In the genomic region with DNA sequence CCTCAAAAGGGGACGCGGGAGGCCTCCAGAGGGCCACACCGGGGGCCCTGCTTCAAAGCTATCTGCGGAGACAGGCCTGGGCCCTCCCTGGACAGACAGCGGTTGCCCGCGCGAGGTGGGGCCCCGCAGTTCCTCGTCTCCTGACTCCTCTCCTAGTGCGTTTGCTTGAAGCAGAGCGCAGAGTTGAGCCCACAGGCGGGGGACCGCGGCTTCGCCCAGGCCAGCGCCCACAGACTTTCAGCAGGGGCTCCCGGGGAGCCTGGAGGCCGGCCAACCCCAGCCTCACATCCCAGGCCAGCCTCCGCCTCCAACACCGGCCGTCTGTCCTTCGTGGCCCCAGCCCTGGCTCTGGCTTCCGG, we compare ENCODE assay signal across 8 cellular contexts. TPM values are rescaled to one million over a fixed set of nuclear protein-coding genes. Genes with fewer than 3 reads are reported as not detected.
DNase-seq lines count a peak whose midpoint lies in the region; ATAC-seq and TF ChIP-seq lines count a peak whose summit lies in the region.

No MANE protein-coding gene starts in this region.

- ATAC-seq in HG02588 (IDR thresholded peaks at IDR 0.05; ENCODE audit: unreplicated experiment) (peak; percentile 9), body of pancreas (peak; percentile 22)

- no peaks in the 10 kb centered on the region for H3K9me3 ChIP-seq in body of pancreas
- no peaks in the 10 kb centered on the region for H3K9me3 ChIP-seq in mucosa of stomach (ENCODE audit: control insufficient read depth, low read length)
- no peaks in the 10 kb centered on the region for H3K9me3 ChIP-seq in Karpas-422 (ENCODE audit: low read length)

- no peaks in the 10 kb centered on the region for H3K79me2 ChIP-seq in Karpas-422 (ENCODE audit: low read length)

- intact Hi-C loops in body of pancreas (cut with DNase I): no loop called here

- WGBS in body of pancreas, 2 donors: 41 to 60% methylated on average over 7 to 24 of the region's 24 CpGs

- TF ChIP-seq CTCF in AG10803 (conservative IDR thresholded peaks at IDR 0.05; ENCODE audit: low read length) (no peak), body of pancreas (IDR thresholded peaks at IDR 0.05) (no peak)

- peak overlapping the region; percentile 54 for H3K4me3 ChIP-seq in AG10803 (ENCODE audit: low read length)
- no peak overlapping the region for H3K4me3 ChIP-seq in body of pancreas
- H3K4me3 ChIP-seq in mucosa of stomach (ENCODE audit: low read length): no peak overlapping the region
- no peak overlapping the region for H3K4me3 ChIP-seq in Karpas-422 (ENCODE audit: low read length)

- DNase-seq in AG10803 (ENCODE audit: low read depth): no peak
- no peak for DNase-seq in body of pancreas
- no peak for DNase-seq in ecto neural progenitor cell (ENCODE audit: low spot score)
- DNase-seq in dedifferentiated amniotic fluid mesenchymal stem cell (ENCODE audit: extremely low spot score): no peak
- no peak for DNase-seq in GM19240 (ENCODE audit: insufficient read length, low spot score)
- no peak for DNase-seq in Karpas-422

- no peaks in the 10 kb centered on the region for H3K9me2 ChIP-seq in Karpas-422 (replicated peaks; ENCODE audit: insufficient read depth, low read length)

- H2AFZ ChIP-seq in Karpas-422 (ENCODE audit: low read length): no peak overlapping the region

- H3K27me3 ChIP-seq in body of pancreas (no peaks in the 10 kb centered on the region), mucosa of stomach (ENCODE audit: control insufficient read depth, insufficient read depth, low read length) (peaks cover 32% of the 10 kb centered on the region), Karpas-422 (ENCODE audit: low read length) (no peaks in the 10 kb centered on the region)

- H3K27ac ChIP-seq in body of pancreas (no peak overlapping the region), Karpas-422 (ENCODE audit: low read length) (no peak overlapping the region)

- H3K36me3 ChIP-seq in body of pancreas (replicated peaks in 1 of 2; ENCODE audit: insufficient read depth in 1 of 2, low read depth in 2 of 2) (no peaks in the 10 kb centered on the region), mucosa of stomach (ENCODE audit: control insufficient read depth, insufficient read depth, low read length) (no peaks in the 10 kb centered on the region), Karpas-422 (ENCODE audit: insufficient read depth, low read length) (no peaks in the 10 kb centered on the region)

- peak overlapping the region; percentile 61 for H3K9ac ChIP-seq in mucosa of stomach (ENCODE audit: low read length)
- H3K9ac ChIP-seq in Karpas-422 (ENCODE audit: low read length): no peak overlapping the region

- no peaks in the 10 kb centered on the region for H4K20me1 ChIP-seq in Karpas-422 (ENCODE audit: insufficient read depth, low read depth, low read length)

- TF ChIP-seq POLR2A in body of pancreas (IDR thresholded peaks at IDR 0.05): no peak

- H3K4me1 ChIP-seq in body of pancreas (peaks cover 19% of the 10 kb centered on the region), mucosa of stomach (ENCODE audit: control insufficient read depth, insufficient read depth, low read length) (peaks cover 11% of the 10 kb centered on the region), Karpas-422 (ENCODE audit: low read length) (no peaks in the 10 kb centered on the region)

- no peak overlapping the region for H3K4me2 ChIP-seq in Karpas-422 (ENCODE audit: low read depth, low read length, poor library complexity, severe bottlenecking)

RNA-seq across cellular contexts. Expression of gene ADAMTS7, which starts 0.5 kb away (rescaled TPM):
- total RNA-seq in body of pancreas: 1 to 10 TPM in 1 of 2 donors, under 1 TPM in 1; 0.33 to 2.1 TPM
- total RNA-seq in Karpas-422 (2014; rRNA removed; shearing (Covaris generic); ENCODE audit: low replicate concordance): 0.29 and 0.75 TPM in 2 replicates
